Comparison of ENCODE assay signal across 8 cellular contexts in the genomic region with DNA sequence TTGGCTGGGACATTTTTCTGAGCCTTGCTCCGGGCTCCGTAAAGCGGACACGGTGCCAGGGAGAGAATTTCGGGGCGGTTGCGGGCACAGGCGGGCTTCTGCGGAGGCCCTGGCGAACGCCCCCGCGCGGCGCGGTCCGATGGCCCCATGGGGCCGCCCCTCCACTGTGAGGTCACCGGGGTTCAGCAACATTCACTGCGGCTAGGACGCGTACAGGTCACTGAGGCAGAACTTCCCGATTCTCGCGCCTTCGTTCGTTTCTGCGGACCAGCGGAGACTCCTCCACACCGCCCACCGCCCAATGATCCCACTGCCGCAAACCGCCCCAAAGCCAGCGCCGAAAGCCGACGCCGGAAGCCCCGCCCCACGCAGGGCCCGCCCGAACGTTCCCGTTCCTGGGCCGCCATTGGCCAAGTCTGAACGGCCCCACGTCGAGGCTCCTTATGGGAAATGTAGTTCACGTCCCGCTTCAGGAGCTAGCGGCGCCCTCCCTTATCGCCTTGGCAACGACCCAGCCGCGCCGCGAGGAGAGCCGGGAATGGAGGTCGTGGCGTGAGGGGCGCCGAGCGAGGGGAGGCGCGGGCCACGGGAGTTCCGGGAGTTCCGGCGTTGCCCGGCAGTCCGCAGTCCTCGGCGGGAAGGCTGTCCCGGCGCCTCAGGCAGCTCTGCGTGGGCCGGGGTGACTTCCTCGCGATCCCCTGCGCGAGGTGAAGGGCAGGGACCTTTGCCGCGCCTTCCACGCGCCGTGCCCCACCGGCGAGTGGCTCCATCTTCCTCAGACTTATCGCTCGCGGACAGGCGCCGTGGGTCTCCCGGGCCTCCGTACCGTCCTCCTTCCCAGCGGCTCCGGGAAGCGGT. TPM values are rescaled to one million over a fixed set of nuclear protein-coding genes. Genes with fewer than 3 reads are reported as not detected.
DNase-seq lines count a peak whose midpoint lies in the region; ATAC-seq, FAIRE-seq and TF ChIP-seq lines count a peak whose summit lies in the region.

Gene ZNF584, plus strand, starts transcription at position 498 of the 858 bp plus-strand sequence. CDS start 499 bp downstream, outside the sequence.

- peak within 1 kb of the TSS; percentile 90 to 94 for H3K27ac Mint-ChIP-seq in T-cell

- no peak for TF ChIP-seq EP300 in upper lobe of left lung (IDR thresholded peaks at IDR 0.05)

- WGBS in heart right ventricle, 2 donors = 0% methylated on average over 98 to 100 of the region's 100 CpGs
- WGBS in upper lobe of left lung, 2 donors = 0 to 1% methylated on average over 48 to 69 of the region's 100 CpGs

- H3K27me3 Mint-ChIP-seq in T-cell = no peaks in the 10 kb centered on the region

- H3K9me3 Mint-ChIP-seq in T-cell = no peaks in the 10 kb centered on the region

- POLR2A ChIA-PET in T-cell (lab: Charles Lee) = interaction anchor here (0.6 to 0.7 kb wide), 5 partner anchors 27 to 104 kb away, joined by 3 to 6 read pairs (median 3); partner anchors contain the start of genes ERVK3-1 (in 1 of the 2) and ZNF837 (in 1 of the 2)

- peak; percentile 93 for FAIRE-seq in GM12892 (lab: Jason Lieb, UNC)

- peak within 1 kb of the TSS; percentile 84 to 95 (median 91) for H3K27ac ChIP-seq in heart right ventricle
- peak within 1 kb of the TSS; percentile 78 to 93 (median 90) for H3K27ac ChIP-seq in upper lobe of left lung

- TF ChIP-seq POLR2A in GM12892 (IDR thresholded peaks at IDR 0.05; ENCODE audit: low read depth, low read length) (peak; percentile 91), upper lobe of left lung (IDR thresholded peaks at IDR 0.05) (peak in 3 of 4 donors; percentile 47 to 91 (median 91))

- H3K9me3 ChIP-seq in heart right ventricle = no peaks in the 10 kb centered on the region
- no peaks in the 10 kb centered on the region for H3K9me3 ChIP-seq in upper lobe of left lung

- TF ChIP-seq CTCF in heart right ventricle (IDR thresholded peaks at IDR 0.05) = peak in 4 of 9 donors; percentile 10 to 43 (median 30)
- TF ChIP-seq CTCF in upper lobe of left lung (IDR thresholded peaks at IDR 0.05) = peak in 2 of 6 experiments; percentile 8 to 14

- H3K36me3 ChIP-seq in heart right ventricle = peaks cover 0 to 6% (median 0%) of the 10 kb centered on the region in 9 donors
- no peaks in the 10 kb centered on the region for H3K36me3 ChIP-seq in upper lobe of left lung

- DNase-seq in GM12892 (ENCODE audit: insufficient read length) (peak; percentile 95), NCI-H146 (lab: John Stamatoyannopoulos, UW) (peak; percentile 98), T-cell (peak; percentile 83 to 95 (median 90)), amniotic epithelial cell (ENCODE audit: low read depth) (peak; percentile 92), heart right ventricle (peak; percentile 95 to 96), posterior cingulate gyrus (peak; percentile 94 to 100 (median 97)), upper lobe of left lung (peak; percentile 96 to 99)

- ATAC-seq in HG02870 (IDR thresholded peaks at IDR 0.05; ENCODE audit: unreplicated experiment) (peak; percentile 93), T-cell (replicated peaks in 1 of 4) (peak; percentile 97 to 98 (median 98)), heart right ventricle (peak; percentile 97 to 99 (median 98)), upper lobe of left lung (ENCODE audit: low FRiP score in 2 of 2) (peak; percentile 97 to 99)

- H3K4me3 ChIP-seq in heart right ventricle (peak within 1 kb of the TSS; percentile 79 to 100 (median 96)), upper lobe of left lung (peak within 1 kb of the TSS; percentile 75 to 94 (median 82))

- H3K4me3 Mint-ChIP-seq in T-cell = peak within 1 kb of the TSS; percentile 92 to 95 (median 94)

- intact Hi-C loops in heart right ventricle (cut with DNase I) (loop anchor here in 1 of 10 donors (1.0 kb wide), 1 partner anchor 32 kb away; the partner anchor contains the start of gene ZNF132), posterior cingulate gyrus (cut with DNase I) (loop anchor here (2.0 to 5.0 kb wide), 2 partner anchors 34 to 58 kb away; partner anchors contain the start of genes ZNF132 and ZNF324)

- H3K4me1 ChIP-seq in heart right ventricle = peaks cover 5 to 31% (median 26%) of the 10 kb centered on the region in 9 donors
- H3K4me1 ChIP-seq in upper lobe of left lung = peaks cover 20 to 29% (median 22%) of the 10 kb centered on the region in 4 donors

- peaks cover 3% of the 10 kb centered on the region for H3K36me3 Mint-ChIP-seq in T-cell

- CTCF ChIA-PET in T-cell (lab: Charles Lee) = interaction anchor here in 1 of 2 donors (0.6 kb wide), 1 partner anchor 264 kb away, joined by 3 read pairs; no protein-coding TSS in a partner anchor

- H3K27me3 ChIP-seq in heart right ventricle (no peaks in the 10 kb centered on the region), upper lobe of left lung (no peaks in the 10 kb centered on the region)

- peaks cover 35 to 37% (median 37%) of the 10 kb centered on the region in 3 donors for H3K4me1 Mint-ChIP-seq in T-cell

RNA-seq across cellular contexts. Expression of gene ZNF584, which starts in this region (rescaled TPM):
- polyA plus RNA-seq in GM12892 (2012; ENCODE audit: missing spikeins) = 4.0 TPM
- 10 to 100 TPM in 2 of 5 donors, 1 to 10 TPM in 3; 4.3 to 13.3 (median 9.4) TPM for total RNA-seq in T-cell
- 10 to 100 TPM; 12.7 to 20.4 (median 17.6) TPM for total RNA-seq in heart right ventricle
- polyA plus RNA-seq in heart right ventricle = 10 to 100 TPM in 1 of 2 donors, 1 to 10 TPM in 1; 6.5 to 15.9 TPM
- 10 to 100 TPM in 4 of 6 donors, 1 to 10 TPM in 2; 7.4 to 31.0 (median 13.1) TPM for total RNA-seq in upper lobe of left lung

Comparison
In these comparisons a context has a peak if more than half of its experiments do, and no peak if none do; other contexts are left out.
1. Peak in every context shown above with its lines: DNase-seq, ATAC-seq, H3K4me3 ChIP-seq and H3K27ac ChIP-seq.